ENCODE assay signal across 1 cellular context in genomic region chr10:124562425-124563060, GRCh38.
A peak's percentile ranks its signal among the peaks of the same experiment; 100 is the strongest.
TF ChIP-seq lines count a peak whose summit lies in the region.

No MANE protein-coding gene starts in this region.

TF ChIP-seq in K562, 482 proteins besides CTCF, POLR2A, EP300 and RAD21 (continued from another document):
- TF ChIP-seq ZNF609 (CRISPR knock-in tag; IDR thresholded peaks at IDR 0.05; ENCODE audit: borderline replicate concordance) (no peak), ATF1 (CRISPR knock-in tag; IDR thresholded peaks at IDR 0.05) (no peak), ATF1 (tag; IDR thresholded peaks at IDR 0.05) (no peak), CEBPG (CRISPR knock-in tag; IDR thresholded peaks at IDR 0.05) (0 out of 2 replicates have a peak, but pooled peaks have one; percentile 10), CEBPG (tag; conservative IDR thresholded peaks at IDR 0.05 in 1 of 2, IDR thresholded peaks at IDR 0.05 in 1 of 2) (no peak)
